8 cellular contexts compared by ENCODE assay signal in the genomic region with DNA sequence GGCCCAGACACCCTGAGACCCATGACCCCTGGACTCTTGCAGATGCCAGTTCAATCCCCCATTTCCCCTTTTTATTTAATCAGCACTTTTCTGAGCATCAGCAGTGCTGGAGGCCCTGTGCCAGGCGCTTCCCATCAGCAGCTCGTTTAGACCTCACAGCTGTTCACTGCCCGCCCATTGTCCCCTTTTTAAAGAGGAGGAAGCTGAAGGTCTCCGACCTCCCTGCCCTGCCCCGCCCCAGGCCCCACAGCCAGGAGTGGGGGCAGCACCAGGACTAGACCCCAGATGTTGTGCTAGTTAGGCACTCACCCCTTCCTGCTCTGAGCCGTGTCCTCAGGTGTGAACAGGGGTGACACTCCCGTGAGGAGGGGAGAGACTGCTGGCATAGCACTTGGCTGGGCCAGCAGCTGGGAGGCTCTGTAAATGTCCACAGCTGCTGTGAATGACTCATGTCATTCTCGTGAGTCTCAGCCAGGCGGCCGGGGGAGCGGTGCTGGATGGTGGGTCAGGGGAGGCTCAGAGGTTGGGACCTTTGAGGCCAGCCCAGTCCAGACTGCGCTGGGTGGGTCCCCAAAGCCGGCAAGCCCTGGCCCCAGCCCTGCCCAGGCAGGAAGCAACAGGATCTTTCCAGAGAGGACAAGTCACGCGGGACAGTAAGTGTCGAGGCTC. TPM values are rescaled to one million over a fixed set of nuclear protein-coding genes. Genes with fewer than 3 reads are reported as not detected.
DNase-seq lines count a peak whose midpoint lies in the region; ATAC-seq and TF ChIP-seq lines count a peak whose summit lies in the region.

No MANE protein-coding gene starts in this region.

- WGBS in mesenchymal stem cell, result 38% methylated on average over 16 of the region's 16 CpGs
- 32% methylated on average over 16 of the region's 16 CpGs for WGBS in urinary bladder

- H4K91ac ChIP-seq in mesenchymal stem cell (ENCODE audit: low read length), result peak overlapping the region; percentile 52

- H3K14ac ChIP-seq in mesenchymal stem cell (ENCODE audit: low read length in 2 of 2), result no peak overlapping the region

- H3K27me3 ChIP-seq in mesenchymal stem cell (ENCODE audit: control insufficient read depth in 1 of 2, insufficient read depth in 1 of 2, low read length in 2 of 2) (peaks cover 0 to 18% of the 10 kb centered on the region in 2 experiments), brain microvascular endothelial cell (replicated peaks) (no peaks in the 10 kb centered on the region)

- H3K9me3 ChIP-seq in mesenchymal stem cell (ENCODE audit: control insufficient read depth, low read length), result no peaks in the 10 kb centered on the region

- no peak overlapping the region for H2BK15ac ChIP-seq in mesenchymal stem cell (ENCODE audit: low read depth, poor library complexity, severe bottlenecking)

- H4K8ac ChIP-seq in mesenchymal stem cell (ENCODE audit: low read length), result peak overlapping the region; percentile 68

- peak overlapping the region; percentile 7 to 63 for H3K4ac ChIP-seq in mesenchymal stem cell (ENCODE audit: low read depth in 1 of 2, low read length in 2 of 2)

- peak overlapping the region; percentile 0 to 88 for H3K18ac ChIP-seq in mesenchymal stem cell (ENCODE audit: low read depth in 1 of 2, low read length in 2 of 2)

- no peak overlapping the region for H3K4me2 ChIP-seq in mesenchymal stem cell (ENCODE audit: low read length, poor library complexity, severe bottlenecking)

- ATAC-seq in GM21367 (IDR thresholded peaks at IDR 0.05; ENCODE audit: unreplicated experiment), result no peak

- no peak overlapping the region for H3K23ac ChIP-seq in mesenchymal stem cell (ENCODE audit: low read length in 2 of 2)

- H3K4me3 ChIP-seq in mesenchymal stem cell (ENCODE audit: insufficient read depth in 1 of 2, low read depth in 1 of 2, low read length in 2 of 2) (no peak overlapping the region), urinary bladder (ENCODE audit: low read depth, low read length) (no peak overlapping the region), brain microvascular endothelial cell (ENCODE audit: low read depth, low read length) (no peak overlapping the region)

- H3K36me3 ChIP-seq in mesenchymal stem cell (ENCODE audit: control insufficient read depth in 1 of 2, insufficient read depth in 2 of 2, low read depth in 1 of 2, low read length in 2 of 2) (no peaks in the 10 kb centered on the region), urinary bladder (ENCODE audit: insufficient read depth) (no peaks in the 10 kb centered on the region), brain microvascular endothelial cell (replicated peaks) (no peaks in the 10 kb centered on the region)

- no peak overlapping the region for H2BK120ac ChIP-seq in mesenchymal stem cell (ENCODE audit: low read depth, low read length)

- peak; percentile 7 for DNase-seq in NCI-H2227 (lab: John Stamatoyannopoulos, UW; ENCODE audit: unreplicated experiment)
- DNase-seq in NCI-H2227 treated with DMSO at 0.1 percent for 48 hours (lab: John Stamatoyannopoulos, UW), result no peak
- DNase-seq in dermis blood vessel endothelial cell, result peak; percentile 60
- DNase-seq in mesenchymal stem cell, result peak; percentile 73
- no peak for DNase-seq in LoVo (ENCODE audit: low spot score)
- no peak for DNase-seq in brain microvascular endothelial cell

- no peak for TF ChIP-seq CTCF in brain microvascular endothelial cell (IDR thresholded peaks at IDR 0.05; ENCODE audit: low read depth, low read length, missing control alignments)

- no peak overlapping the region for H2AK5ac ChIP-seq in mesenchymal stem cell (ENCODE audit: low read length, severe bottlenecking)

- H2BK12ac ChIP-seq in mesenchymal stem cell (ENCODE audit: low read length in 2 of 2), result peak overlapping the region in 1 of 2 experiments; percentile 70

- in situ Hi-C loops in brain microvascular endothelial cell (cut with HindIII; ENCODE audit: low pct_ligation_motif_present, low sequenced_read_pairs), result no loop called here

- H3K4me1 ChIP-seq in mesenchymal stem cell (ENCODE audit: control insufficient read depth, insufficient read depth, low read depth, low read length), result peaks cover 5% of the 10 kb centered on the region
- no peaks in the 10 kb centered on the region for H3K4me1 ChIP-seq in urinary bladder (ENCODE audit: insufficient read depth)

- peak overlapping the region; percentile 51 for H3K9ac ChIP-seq in mesenchymal stem cell (ENCODE audit: low read length)

- no peak overlapping the region for H3K27ac ChIP-seq in mesenchymal stem cell (ENCODE audit: low read length, poor library complexity, severe bottlenecking)
- H3K27ac ChIP-seq in urinary bladder (ENCODE audit: low read depth), result peak overlapping the region; percentile 41
- no peak overlapping the region for H3K27ac ChIP-seq in brain microvascular endothelial cell

- no peaks in the 10 kb centered on the region for H3K79me1 ChIP-seq in mesenchymal stem cell (replicated peaks; ENCODE audit: low read length, poor library complexity, severe bottlenecking)

- H2AFZ ChIP-seq in mesenchymal stem cell (ENCODE audit: low read depth, low read length), result peak overlapping the region; percentile 57

- no peak overlapping the region for H2BK5ac ChIP-seq in mesenchymal stem cell (ENCODE audit: low read depth, low read length, poor library complexity, severe bottlenecking)

RNA-seq across cellular contexts. Expression of a gene that starts 19.9 kb away (rescaled TPM):
- total RNA-seq in dermis blood vessel endothelial cell (2.9 and 6.1 TPM in 2 replicates), urinary bladder (9.4 TPM)
- polyA plus RNA-seq in mesenchymal stem cell (2013, experiment 1 of 2), result 8.9 TPM
- polyA plus RNA-seq in mesenchymal stem cell (2013, experiment 2 of 2), result 9.0 TPM
- 7.0 TPM for polyA plus RNA-seq in urinary bladder

RNA-seq across cellular contexts. Expression of a gene that starts 42.2 kb away (rescaled TPM):
- total RNA-seq in dermis blood vessel endothelial cell (27.1 and 28.1 TPM in 2 replicates), urinary bladder (11.7 TPM)
- polyA plus RNA-seq in mesenchymal stem cell (2013, experiment 1 of 2), result 22.5 TPM
- polyA plus RNA-seq in mesenchymal stem cell (2013, experiment 2 of 2), result 22.7 TPM
- 26.9 TPM for polyA plus RNA-seq in urinary bladder

RNA-seq across cellular contexts. Expression of a gene that starts 42.5 kb away (rescaled TPM):
- total RNA-seq in dermis blood vessel endothelial cell, result 153 and 156 TPM in 2 replicates
- polyA plus RNA-seq in mesenchymal stem cell (2013, experiment 1 of 2), result 174 TPM
- polyA plus RNA-seq in mesenchymal stem cell (2013, experiment 2 of 2), result 172 TPM
- total RNA-seq in urinary bladder, result 98.6 TPM
- polyA plus RNA-seq in urinary bladder, result 143 TPM

Comparison
In these comparisons a context has a peak if more than half of its experiments do, and no peak if none do; other contexts are left out.
1. DNase-seq: peak in NCI-H2227 (single experiment), dermis blood vessel endothelial cell (single experiment) and mesenchymal stem cell (single experiment); none in NCI-H2227 treated with DMSO at 0.1 percent for 48 hours (single experiment), LoVo (single experiment) and brain microvascular endothelial cell (single experiment).